ENCODE assay signal across 1 cellular context in the genomic region with DNA sequence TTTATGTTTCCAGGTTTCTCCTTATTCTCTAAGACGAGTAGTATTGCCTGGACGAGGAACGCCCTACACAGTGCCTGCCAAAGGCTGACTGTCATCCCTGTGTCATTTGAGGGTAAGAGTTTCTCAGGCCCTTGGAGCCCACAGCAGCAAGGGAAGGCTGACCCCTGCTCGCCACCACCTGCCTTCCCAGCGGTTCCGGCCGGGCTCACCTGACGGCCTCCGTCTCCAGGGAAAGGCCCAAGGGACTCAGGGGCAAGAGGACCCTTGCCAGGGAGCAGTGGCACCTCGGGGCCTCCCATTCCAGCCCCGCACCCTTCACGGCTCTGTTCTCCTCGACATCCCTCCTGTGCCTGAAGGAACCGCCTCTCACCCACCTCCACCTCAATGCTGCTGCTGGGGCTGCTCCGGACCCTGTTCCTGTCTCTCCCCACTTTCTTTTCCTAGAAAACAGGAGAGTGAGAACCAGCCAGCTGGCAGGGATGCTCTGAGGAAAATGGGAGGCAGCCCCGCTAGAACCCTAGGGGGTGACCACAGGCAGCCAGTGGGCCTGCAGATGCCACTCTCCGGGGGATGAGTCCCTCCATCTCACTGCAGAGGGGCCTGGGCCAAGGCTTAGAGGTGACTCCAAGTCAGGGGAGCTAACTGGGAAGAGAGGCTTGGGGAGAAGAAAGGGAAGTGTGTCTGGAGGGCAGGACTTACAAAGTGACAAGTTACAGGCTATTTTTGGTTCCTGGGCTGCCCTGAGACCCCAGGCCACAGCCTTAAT.
TF ChIP-seq lines count a peak whose summit lies in the region.

No MANE protein-coding gene starts in this region.

TF ChIP-seq in H1, 55 proteins besides CTCF, POLR2A, EP300 and RAD21:
- TF ChIP-seq SP4 (IDR thresholded peaks at IDR 0.05; ENCODE audit: low read length) (no peak), SAP30 (IDR thresholded peaks at IDR 0.05; ENCODE audit: insufficient read depth, insufficient replicate concordance, low read length) (no peak), SIX5 (IDR thresholded peaks at IDR 0.05; ENCODE audit: low read depth, low read length) (no peak), POLR2AphosphoS5 (IDR thresholded peaks at IDR 0.05; ENCODE audit: low read depth, low read length) (no peak)
